9 cellular contexts compared by ENCODE assay signal in genomic region chr16:4626396-4626795, GRCh38. TPM values are rescaled to one million over a fixed set of nuclear protein-coding genes. Genes with fewer than 3 reads are reported as not detected.
DNase-seq lines count a peak whose midpoint lies in the region; ATAC-seq, FAIRE-seq and TF ChIP-seq lines count a peak whose summit lies in the region.
"Had no signal": no experiment of that assay in that cellular context is flagged by ENCODE, and none has a peak within 500 bp of the region (broad histone marks: within the 10 kb centered on the region; RNA-seq: fewer than 3 reads in every experiment).

No MANE protein-coding gene starts in this region.

- H3K27me3 Mint-ChIP-seq in central memory CD8-positive, alpha-beta T cell, result no peaks in the 10 kb centered on the region
- no peaks in the 10 kb centered on the region for H3K27me3 Mint-ChIP-seq in naive thymus-derived CD8-positive, alpha-beta T cell

- peaks cover 11% of the 10 kb centered on the region for H3K4me1 ChIP-seq in IMR-90 (ENCODE audit: control insufficient read depth, insufficient read depth, low read length)

- in situ Hi-C loops in IMR-90 (cut with MboI; ENCODE audit: low sequenced_read_pairs) (no loop called here), GM13977 (cut with MboI; ENCODE audit: low pct_unique_long_range_greater_than_20kb, low sequenced_read_pairs, unreplicated experiment) (no loop called here)

- no peak for ATAC-seq in IMR-90 (ENCODE audit: low read depth)
- ATAC-seq in central memory CD8-positive, alpha-beta T cell (replicated peaks; ENCODE audit: extremely low read depth, poor library complexity, severe bottlenecking), result no peak
- ATAC-seq in naive thymus-derived CD8-positive, alpha-beta T cell, result no peak
- no peak for ATAC-seq in HG03342 (IDR thresholded peaks at IDR 0.05; ENCODE audit: unreplicated experiment)
- ATAC-seq in HG03378 (IDR thresholded peaks at IDR 0.05; ENCODE audit: unreplicated experiment), result no peak

- H3K4me3 ChIP-seq in AG10803 (ENCODE audit: low read length), result peak overlapping the region; percentile 70
- H3K4me3 ChIP-seq in IMR-90 (ENCODE audit: insufficient read depth, low read depth, low read length), result peak overlapping the region; percentile 89

- no peak overlapping the region for H3K56ac ChIP-seq in IMR-90 (ENCODE audit: extremely low read depth, insufficient read depth, low read length)

- H4K5ac ChIP-seq in IMR-90 (ENCODE audit: low read depth, low read length), result peak overlapping the region; percentile 69

- H3K27ac ChIP-seq in IMR-90 (ENCODE audit: insufficient read depth, low read length), result peak overlapping the region; percentile 96

- BruUV-seq in IMR-90 (replicated peaks; lab: Mats Ljungman, UMichigan), result no TSS peak

- FAIRE-seq in GM12891 (lab: Jason Lieb, UNC), result no peak
- FAIRE-seq: colon had no signal

- peaks cover 7% of the 10 kb centered on the region for H3K9me1 ChIP-seq in IMR-90 (ENCODE audit: insufficient read depth, low read length)

- peak overlapping the region; percentile 59 to 62; a peak in 2 of 4 replicates for H4K8ac ChIP-seq in IMR-90 (ENCODE audit: low read depth in 2 of 2, low read length in 2 of 2)

- peak overlapping the region; percentile 91 for H3K9ac ChIP-seq in IMR-90 (ENCODE audit: low read depth, low read length)

- H3K14ac ChIP-seq in IMR-90 (replicated peaks; ENCODE audit: low read depth, low read length), result peak overlapping the region; percentile 92; the same call in 1 of the 2 replicates

- peak overlapping the region; percentile 89 for H3K4me3 Mint-ChIP-seq in central memory CD8-positive, alpha-beta T cell
- peak overlapping the region; percentile 91 to 96 (median 93) for H3K4me3 Mint-ChIP-seq in naive thymus-derived CD8-positive, alpha-beta T cell

- TF ChIP-seq POLR2A in IMR-90 (IDR thresholded peaks at IDR 0.05; ENCODE audit: low read depth, low read length) (no peak), GM12891 (IDR thresholded peaks at IDR 0.05; ENCODE audit: low read depth, low read length) (no peak)

- H3K4me1 Mint-ChIP-seq in central memory CD8-positive, alpha-beta T cell, result peaks cover 27% of the 10 kb centered on the region
- H3K4me1 Mint-ChIP-seq in naive thymus-derived CD8-positive, alpha-beta T cell, result peaks cover 21 to 53% (median 36%) of the 10 kb centered on the region in 4 donors

- peak overlapping the region; percentile 43; the same call in 1 of the 2 replicates for H3K4ac ChIP-seq in IMR-90 (ENCODE audit: low read depth, low read length)

- WGBS in IMR-90 (ENCODE audit: extremely low coverage in 2 of 2, insufficient read length in 1 of 2), 2 experiments, result 57% methylated on average over 5 of the region's 6 CpGs; no CpG with 5 or more reads in 1 of the 2 experiments

- H2AK5ac ChIP-seq in IMR-90 (ENCODE audit: low read depth, low read length), result no peak overlapping the region

- no peaks in the 10 kb centered on the region for H3K9me3 Mint-ChIP-seq in central memory CD8-positive, alpha-beta T cell
- peaks cover 0 to 5% (median 0%) of the 10 kb centered on the region in 9 donors for H3K9me3 Mint-ChIP-seq in naive thymus-derived CD8-positive, alpha-beta T cell

- H4K20me1 ChIP-seq in IMR-90 (ENCODE audit: insufficient read depth, low read length), result peaks cover 48% of the 10 kb centered on the region

- H2AK9ac ChIP-seq in IMR-90 (replicated peaks; ENCODE audit: low read depth, low read length, poor library complexity), result peak overlapping the region; percentile 95

- no peak for TF ChIP-seq RAD21 in IMR-90 (IDR thresholded peaks at IDR 0.05; ENCODE audit: low read length)

- 0 out of 2 replicates have a peak, but pooled peaks cover 2% of the 10 kb centered on the region for H3K36me3 ChIP-seq in IMR-90 (ENCODE audit: control insufficient read depth, insufficient read depth, low read length)

- peaks cover 16 to 53% of the 10 kb centered on the region in 2 experiments for H3K79me1 ChIP-seq in IMR-90 (ENCODE audit: low read depth in 1 of 2, low read length in 2 of 2)

- no peak overlapping the region for H2BK5ac ChIP-seq in IMR-90 (ENCODE audit: low read depth, low read length, poor library complexity, severe bottlenecking)

- intact Hi-C loops in IMR-90 (cut with micrococcal nuclease), result no loop called here

- no peak overlapping the region; the same call in 1 of the 2 replicates for H3K18ac ChIP-seq in IMR-90 (ENCODE audit: low read depth, low read length)

- TF ChIP-seq CTCF in AG10803 (conservative IDR thresholded peaks at IDR 0.05; ENCODE audit: low read length) (no peak), IMR-90 (conservative IDR thresholded peaks at IDR 0.05; ENCODE audit: low read depth, low read length) (no peak), GM13977 (IDR thresholded peaks at IDR 0.05; ENCODE audit: extremely low read depth, insufficient read depth, missing control alignments) (no peak)

- peak overlapping the region; percentile 19 for H3K27ac Mint-ChIP-seq in central memory CD8-positive, alpha-beta T cell (ENCODE audit: low read depth)
- H3K27ac Mint-ChIP-seq in naive thymus-derived CD8-positive, alpha-beta T cell, result peak overlapping the region; percentile 87 to 97 (median 95)

- H3K23ac ChIP-seq in IMR-90 (ENCODE audit: low read depth, low read length), result peak overlapping the region; percentile 64; the same call in 1 of the 2 replicates

- peak overlapping the region; percentile 94 for H3K4me2 ChIP-seq in IMR-90 (ENCODE audit: low read depth, low read length)

- no peak overlapping the region for H2BK120ac ChIP-seq in IMR-90 (ENCODE audit: low read depth, low read length)

- POLR2A ChIA-PET in IMR-90 (lab: Charles Lee; ENCODE audit: unreplicated experiment), result no interaction called here
- POLR2A ChIA-PET in naive thymus-derived CD8-positive, alpha-beta T cell (lab: Charles Lee), result interaction anchor here (0.7 to 4.1 kb wide), 7 partner anchors 10 to 351 kb away, joined by 3 to 33 read pairs (median 5); partner anchors contain the start of genes ANKS3 and DNAAF8

- peaks cover 3% of the 10 kb centered on the region; the same call in 1 of the 2 replicates for H3K9me3 ChIP-seq in IMR-90 (ENCODE audit: control insufficient read depth, insufficient read depth, low read length)

- H2BK20ac ChIP-seq in IMR-90 (ENCODE audit: low read depth, low read length), result no peak overlapping the region

- no peaks in the 10 kb centered on the region for H3K27me3 ChIP-seq in IMR-90 (ENCODE audit: control insufficient read depth, insufficient read depth, low read length)

- DNase-seq in AG10803 (ENCODE audit: low read depth) (no peak), IMR-90 (no peak), GM12891 (ENCODE audit: insufficient read length, low spot score) (no peak), GM13977 (ENCODE audit: low spot score) (no peak)
- DNase-seq in central memory CD8-positive, alpha-beta T cell (ENCODE audit: low spot score in 2 of 2), result no peak
- no peak for DNase-seq in naive thymus-derived CD8-positive, alpha-beta T cell

- H2BK15ac ChIP-seq in IMR-90 (ENCODE audit: low read depth, low read length), result no peak overlapping the region

- CTCF ChIA-PET in IMR-90 (lab: Yijun Ruan, JAX), result no interaction called here

- no peak overlapping the region for H4K91ac ChIP-seq in IMR-90 (ENCODE audit: insufficient read depth, low read depth, low read length)

- peaks cover 9% of the 10 kb centered on the region for H3K36me3 Mint-ChIP-seq in central memory CD8-positive, alpha-beta T cell (ENCODE audit: insufficient read depth)
- H3K36me3 Mint-ChIP-seq in naive thymus-derived CD8-positive, alpha-beta T cell, result peaks cover 5 to 11% (median 10%) of the 10 kb centered on the region in 3 donors

- dilution Hi-C loops in IMR-90 (cut with HindIII; ENCODE audit: low sequenced_read_pairs, unreplicated experiment), result no loop called here

- H2AFZ ChIP-seq in IMR-90 (replicated peaks; ENCODE audit: low read length, poor library complexity), result no peak overlapping the region

TF ChIP-seq in IMR-90, 13 proteins besides CTCF, POLR2A, EP300 and RAD21:
- no peak for TF ChIP-seq MAZ (IDR thresholded peaks at IDR 0.05; ENCODE audit: borderline replicate concordance, low read depth, low read length)
- no peak for TF ChIP-seq SMC3 (IDR thresholded peaks at IDR 0.05; ENCODE audit: low read depth, low read length)

TF ChIP-seq in GM12891, 5 proteins besides CTCF, POLR2A, EP300 and RAD21:
- TF ChIP-seq PAX5 (IDR thresholded peaks at IDR 0.05; ENCODE audit: insufficient read depth, low read length, severe bottlenecking) (no peak), POLR2AphosphoS5 (IDR thresholded peaks at IDR 0.05; ENCODE audit: low read depth, low read length) (no peak), TAF1 (IDR thresholded peaks at IDR 0.05; ENCODE audit: low read depth, low read length) (no peak)

RNA-seq across cellular contexts. Expression of gene MGRN1, which starts 1.8 kb away (rescaled TPM):
- total RNA-seq in IMR-90 (2012; rRNA removed), result 11.7 and 13.9 TPM in 2 replicates
- 26.7 and 32.7 TPM in 2 replicates for polyA plus RNA-seq in IMR-90 (2012; rRNA removed)
- 29.0 and 31.5 TPM in 2 replicates for polyA plus RNA-seq in IMR-90 (2012; cell fraction: cytosol; rRNA removed)
- polyA plus RNA-seq in IMR-90 (2012; cell fraction: nucleus; rRNA removed; ENCODE audit: low replicate concordance), result 31.0 and 54.6 TPM in 2 replicates
- 10 to 100 TPM; 66.4 to 70.5 TPM for total RNA-seq in naive thymus-derived CD8-positive, alpha-beta T cell
- polyA plus RNA-seq in naive thymus-derived CD8-positive, alpha-beta T cell, result 1 to 10 TPM; 4.5 to 5.8 (median 5.6) TPM
- 29.2 TPM for polyA plus RNA-seq in GM12891 (2012; ENCODE audit: low read depth, missing spikeins)

RNA-seq across cellular contexts. Expression of gene UBALD1, which starts 11.7 kb away (rescaled TPM):
- 1.3 and 1.9 TPM in 2 replicates for total RNA-seq in IMR-90 (2012; rRNA removed)
- polyA plus RNA-seq in IMR-90 (2012; rRNA removed), result 14.5 and 20.5 TPM in 2 replicates
- 12.3 and 29.5 TPM in 2 replicates for polyA plus RNA-seq in IMR-90 (2012; cell fraction: cytosol; rRNA removed)
- 53.3 and 131 TPM in 2 replicates for polyA plus RNA-seq in IMR-90 (2012; cell fraction: nucleus; rRNA removed; ENCODE audit: low replicate concordance)
- total RNA-seq in naive thymus-derived CD8-positive, alpha-beta T cell, result 10 to 100 TPM; 26.0 to 27.4 TPM
- 1 to 10 TPM; 2.5 to 3.9 (median 2.7) TPM for polyA plus RNA-seq in naive thymus-derived CD8-positive, alpha-beta T cell
- 20.7 TPM for polyA plus RNA-seq in GM12891 (2012; ENCODE audit: low read depth, missing spikeins)
